3 cellular contexts compared by ENCODE assay signal in genomic region chr1:21449906-21450305, GRCh38.
TF ChIP-seq lines count a peak whose summit lies in the region.

No MANE protein-coding gene starts in this region.

TF ChIP-seq in IMR-90, 13 proteins besides CTCF, POLR2A, EP300 and RAD21:
- TF ChIP-seq MAZ (IDR thresholded peaks at IDR 0.05; ENCODE audit: borderline replicate concordance, low read depth, low read length) = no peak
- no peak for TF ChIP-seq USF2 (IDR thresholded peaks at IDR 0.05; ENCODE audit: low read depth, low read length)
- TF ChIP-seq MAFK (IDR thresholded peaks at IDR 0.05; ENCODE audit: low read depth, low read length) = no peak
- no peak for TF ChIP-seq SMC3 (IDR thresholded peaks at IDR 0.05; ENCODE audit: low read depth, low read length)
- TF ChIP-seq NFE2L2 (IDR thresholded peaks at IDR 0.05; ENCODE audit: low read depth, low read length) = no peak
- TF ChIP-seq CHD1 (IDR thresholded peaks at IDR 0.05; ENCODE audit: low read depth, low read length) = no peak
- no peak for TF ChIP-seq MXI1 (IDR thresholded peaks at IDR 0.05; ENCODE audit: borderline replicate concordance, low read depth, low read length)
- TF ChIP-seq RFX5 (IDR thresholded peaks at IDR 0.05; ENCODE audit: low read depth, low read length) = no peak
- no peak for TF ChIP-seq ELK1 (IDR thresholded peaks at IDR 0.05; ENCODE audit: borderline replicate concordance, low read depth, low read length)
- no peak for TF ChIP-seq BHLHE40 (IDR thresholded peaks at IDR 0.05; ENCODE audit: low read depth, low read length)
- TF ChIP-seq CEBPB (IDR thresholded peaks at IDR 0.05; ENCODE audit: low read depth, low read length) = no peak
- TF ChIP-seq RCOR1 (IDR thresholded peaks at IDR 0.05; ENCODE audit: insufficient replicate concordance, low read length) = no peak
- no peak for TF ChIP-seq FOS (IDR thresholded peaks at IDR 0.05; ENCODE audit: low read depth, low read length)

TF ChIP-seq in GM23338, 12 proteins besides CTCF, POLR2A, EP300 and RAD21:
- TF ChIP-seq POLR2AphosphoS5 (IDR thresholded peaks at IDR 0.05; ENCODE audit: low read depth) (no peak), ZNF462 (CRISPR knock-in tag; IDR thresholded peaks at IDR 0.05) (no peak), STAT1 (IDR thresholded peaks at IDR 0.05; ENCODE audit: unreplicated experiment) (no peak)

TF ChIP-seq in WTC11, 78 proteins besides CTCF, POLR2A, EP300 and RAD21:
- TF ChIP-seq NFYB (CRISPR knock-in tag; conservative IDR thresholded peaks at IDR 0.05; ENCODE audit: low read depth) = no peak
- TF ChIP-seq ARID4B (CRISPR knock-in tag; IDR thresholded peaks at IDR 0.05; ENCODE audit: borderline replicate concordance) = no peak
- TF ChIP-seq FOXK1 (CRISPR knock-in tag; IDR thresholded peaks at IDR 0.05) = no peak
- no peak for TF ChIP-seq NR2C2 (CRISPR knock-in tag; IDR thresholded peaks at IDR 0.05)
- TF ChIP-seq GABPB1 (CRISPR knock-in tag; IDR thresholded peaks at IDR 0.05) = no peak
- no peak for TF ChIP-seq HMGXB4 (CRISPR knock-in tag; IDR thresholded peaks at IDR 0.05)
- TF ChIP-seq CREM (CRISPR knock-in tag; IDR thresholded peaks at IDR 0.05) = no peak
- TF ChIP-seq AFF4 (CRISPR knock-in tag; IDR thresholded peaks at IDR 0.05; ENCODE audit: borderline replicate concordance) = no peak
- no peak for TF ChIP-seq ZNF281 (CRISPR knock-in tag; IDR thresholded peaks at IDR 0.05)
- TF ChIP-seq ATF1 (CRISPR knock-in tag; IDR thresholded peaks at IDR 0.05) = no peak
- TF ChIP-seq EMX1 (CRISPR knock-in tag; IDR thresholded peaks at IDR 0.05) = no peak
- no peak for TF ChIP-seq USF1 (CRISPR knock-in tag; IDR thresholded peaks at IDR 0.05)
- TF ChIP-seq ETV6 (CRISPR knock-in tag; IDR thresholded peaks at IDR 0.05) = no peak
- TF ChIP-seq ZSCAN18 (CRISPR knock-in tag; IDR thresholded peaks at IDR 0.05) = no peak
- no peak for TF ChIP-seq MXD4 (CRISPR knock-in tag; IDR thresholded peaks at IDR 0.05; ENCODE audit: borderline replicate concordance)
- no peak for TF ChIP-seq CBFB (CRISPR knock-in tag; IDR thresholded peaks at IDR 0.05; ENCODE audit: low read depth)
- TF ChIP-seq OVOL2 (CRISPR knock-in tag; IDR thresholded peaks at IDR 0.05; ENCODE audit: borderline replicate concordance) = no peak
